ENCODE assay signal across 1 cellular context in genomic region chr5:177366528-177367322, GRCh38.
TF ChIP-seq lines count a peak whose summit lies in the region.

No MANE protein-coding gene starts in this region.

TF ChIP-seq in HepG2, 621 proteins besides CTCF, POLR2A, EP300 and RAD21 (continued from another document):
- no peak; the same call in 1 of the 2 replicates for TF ChIP-seq ZNF12 (CRISPR knock-in tag; IDR thresholded peaks at IDR 0.05)
- peak; percentile 84 for TF ChIP-seq ZNF687 (CRISPR knock-in tag; IDR thresholded peaks at IDR 0.05)
- no peak for TF ChIP-seq ZNF597 (CRISPR knock-in tag; IDR thresholded peaks at IDR 0.05)
- TF ChIP-seq CEBPG (CRISPR knock-in tag; IDR thresholded peaks at IDR 0.05): no peak
